In genomic region chr13:113458218-113459065, GRCh38 we compare ENCODE assay signal across 11 cellular contexts. TPM values are rescaled to one million over a fixed set of nuclear protein-coding genes. Genes with fewer than 3 reads are reported as not detected.
A peak's percentile ranks its signal among the peaks of the same experiment; 100 is the strongest.
DNase-seq lines count a peak whose midpoint lies in the region; ATAC-seq and TF ChIP-seq lines count a peak whose summit lies in the region.
"Had no signal": no experiment of that assay in that cellular context is flagged by ENCODE, and none has a peak within 500 bp of the region (broad histone marks: within the 10 kb centered on the region; RNA-seq: fewer than 3 reads in every experiment).

No MANE protein-coding gene starts in this region.

- H3K27me3 Mint-ChIP-seq in endothelial cell (ENCODE audit: unreplicated experiment): peaks cover 1% of the 10 kb centered on the region
- peaks cover 3% of the 10 kb centered on the region for H3K27me3 Mint-ChIP-seq in neural progenitor cell (ENCODE audit: insufficient read depth, low read depth)
- no peaks in the 10 kb centered on the region for H3K27me3 Mint-ChIP-seq in CD4-positive, alpha-beta memory T cell

- H3K36me3 Mint-ChIP-seq in endothelial cell (ENCODE audit: low read depth, unreplicated experiment) (peaks cover 16% of the 10 kb centered on the region), neural progenitor cell (peaks cover 18% of the 10 kb centered on the region)
- peaks cover 39 to 55% of the 10 kb centered on the region in 2 donors for H3K36me3 Mint-ChIP-seq in CD4-positive, alpha-beta memory T cell

- peak; percentile 88 for DNase-seq in ELF-1 (ENCODE audit: low read depth, low spot score)
- DNase-seq in NB4 (ENCODE audit: low read depth): peak; percentile 46
- DNase-seq in endothelial cell (ENCODE audit: low spot score): peak; percentile 56
- DNase-seq in neural progenitor cell (ENCODE audit: low spot score): peak; percentile 57
- DNase-seq in SHP77 treated with DMSO at 0.1 percent for 48 hours (lab: John Stamatoyannopoulos, UW): no peak
- no peak for DNase-seq in kidney glomerular epithelial cell (lab: John Stamatoyannopoulos, UW)
- DNase-seq in CD4-positive, alpha-beta memory T cell: no peak
- DNase-seq: activated T-cell treated with anti-CD3 and anti-CD28 coated beads, Interleukin-2, amount 50 U/mL, for 1 hour; NCI-H2171 treated with DMSO at 0.1 percent for 48 hours had no signal

- H3K27ac ChIP-seq in neural progenitor cell: no peak overlapping the region
- H3K27ac ChIP-seq in CD4-positive, alpha-beta memory T cell (ENCODE audit: low read depth, low read length): no peak overlapping the region

- H3K4me3 Mint-ChIP-seq in endothelial cell (ENCODE audit: unreplicated experiment) (no peak overlapping the region), neural progenitor cell (no peak overlapping the region)
- no peak overlapping the region for H3K4me3 Mint-ChIP-seq in CD4-positive, alpha-beta memory T cell

- H3K4me3 ChIP-seq in NB4 (ENCODE audit: low read depth, low read length) (no peak overlapping the region), neural progenitor cell (no peak overlapping the region)
- no peak overlapping the region for H3K4me3 ChIP-seq in CD4-positive, alpha-beta memory T cell (ENCODE audit: low read length in 2 of 2)
- H3K4me3 ChIP-seq: lung had no signal

- CTCF ChIA-PET in CD4-positive, alpha-beta memory T cell (lab: Charles Lee; ENCODE audit: partially characterized antibody): interaction anchor here (1.2 kb wide), 1 partner anchor 28 kb away, joined by 4 read pairs; no protein-coding TSS in a partner anchor

- peak; percentile 59 for TF ChIP-seq CTCF in NB4 (IDR thresholded peaks at IDR 0.05; ENCODE audit: low read depth, low read length)
- peak; percentile 63 for TF ChIP-seq CTCF in endothelial cell (IDR thresholded peaks at IDR 0.05; ENCODE audit: unreplicated experiment)
- peak; percentile 39 for TF ChIP-seq CTCF in neural progenitor cell (IDR thresholded peaks at IDR 0.05)

- H3K79me2 ChIP-seq in neural progenitor cell (ENCODE audit: low read depth): no peaks in the 10 kb centered on the region

- no peaks in the 10 kb centered on the region for H3K27me3 ChIP-seq in neural progenitor cell
- H3K27me3 ChIP-seq in CD4-positive, alpha-beta memory T cell (ENCODE audit: insufficient read depth, low read length): no peaks in the 10 kb centered on the region

- no peak for TF ChIP-seq POLR2A in NB4 (IDR thresholded peaks at IDR 0.05; ENCODE audit: extremely low read depth, insufficient read length)

- no peaks in the 10 kb centered on the region for H3K9me3 ChIP-seq in neural progenitor cell (ENCODE audit: low read depth)
- no peaks in the 10 kb centered on the region for H3K9me3 ChIP-seq in CD4-positive, alpha-beta memory T cell (ENCODE audit: control insufficient read depth in 1 of 2, low read length in 2 of 2)

- no peaks in the 10 kb centered on the region for H3F3A ChIP-seq in neural progenitor cell (ENCODE audit: low read depth)

- POLR2A ChIA-PET in CD4-positive, alpha-beta memory T cell (lab: Charles Lee; ENCODE audit: partially characterized antibody): no interaction called here

- H3K27ac Mint-ChIP-seq in endothelial cell (ENCODE audit: unreplicated experiment) (no peak overlapping the region), neural progenitor cell (no peak overlapping the region)
- no peak overlapping the region for H3K27ac Mint-ChIP-seq in CD4-positive, alpha-beta memory T cell

- no peak overlapping the region for H3K9ac ChIP-seq in neural progenitor cell

- no peak overlapping the region for H2AFZ ChIP-seq in neural progenitor cell (replicated peaks)

- ATAC-seq in HG02973 (IDR thresholded peaks at IDR 0.05; ENCODE audit: unreplicated experiment): no peak

- H3K36me3 ChIP-seq in neural progenitor cell: no peaks in the 10 kb centered on the region
- peaks cover 28% of the 10 kb centered on the region for H3K36me3 ChIP-seq in CD4-positive, alpha-beta memory T cell (ENCODE audit: insufficient read depth, low read length)

- H3K4me1 Mint-ChIP-seq in endothelial cell (ENCODE audit: unreplicated experiment) (no peaks in the 10 kb centered on the region), neural progenitor cell (peaks cover 2% of the 10 kb centered on the region)
- H3K4me1 Mint-ChIP-seq in CD4-positive, alpha-beta memory T cell: no peaks in the 10 kb centered on the region

- no peak overlapping the region for H3K4me2 ChIP-seq in neural progenitor cell

- intact Hi-C loops in CD4-positive, alpha-beta memory T cell (cut with micrococcal nuclease): no loop called here

- no peaks in the 10 kb centered on the region for H3K4me1 ChIP-seq in neural progenitor cell
- H3K4me1 ChIP-seq in CD4-positive, alpha-beta memory T cell (ENCODE audit: insufficient read depth, low read length): no peaks in the 10 kb centered on the region

- H4K20me1 ChIP-seq in neural progenitor cell (ENCODE audit: low read depth): no peaks in the 10 kb centered on the region

- H3K9me3 Mint-ChIP-seq in endothelial cell (ENCODE audit: unreplicated experiment): no peaks in the 10 kb centered on the region
- no peaks in the 10 kb centered on the region for H3K9me3 Mint-ChIP-seq in neural progenitor cell
- H3K9me3 Mint-ChIP-seq in CD4-positive, alpha-beta memory T cell: no peaks in the 10 kb centered on the region

RNA-seq across cellular contexts. Expression of gene ADPRHL1, which starts 5.2 kb away (rescaled TPM):
- 1.5 TPM for total RNA-seq in endothelial cell (ENCODE audit: unreplicated experiment)
- total RNA-seq in neural progenitor cell (ENCODE audit: low replicate concordance): 0.22 and 0.43 TPM in 2 replicates
- 1 to 10 TPM; 1.3 to 1.5 TPM for total RNA-seq in CD4-positive, alpha-beta memory T cell
- under 1 TPM in 1 of 2 donors, not detected in 1; 0.09 TPM for polyA plus RNA-seq in CD4-positive, alpha-beta memory T cell

RNA-seq across cellular contexts. Expression of gene DCUN1D2, which starts 32.1 kb away (rescaled TPM):
- 23.9 TPM for total RNA-seq in endothelial cell (ENCODE audit: unreplicated experiment)
- 17.4 and 23.8 TPM in 2 replicates for total RNA-seq in neural progenitor cell (ENCODE audit: low replicate concordance)
- total RNA-seq in CD4-positive, alpha-beta memory T cell: 10 to 100 TPM; 31.9 to 34.8 TPM
- polyA plus RNA-seq in CD4-positive, alpha-beta memory T cell: 1 to 10 TPM; 6.6 to 9.8 TPM

Comparison
In these comparisons a context has a peak if more than half of its experiments do, and no peak if none do; other contexts are left out.
1. DNase-seq: peak in ELF-1 (single experiment), NB4 (single experiment), endothelial cell (single experiment) and neural progenitor cell (single experiment); none in SHP77 treated with DMSO at 0.1 percent for 48 hours (single experiment), kidney glomerular epithelial cell (single experiment) and CD4-positive, alpha-beta memory T cell (0 of 5).
2. Peak in every context shown above with its lines, with median percentiles within 50 percentile points of each other: CTCF ChIP-seq.